33 cellular contexts compared by ENCODE assay signal in genomic region chrX:45859407-45859806, GRCh38.
"Had no signal": no experiment of that assay in that cellular context is flagged by ENCODE, and none has a peak within 500 bp of the region (broad histone marks: within the 10 kb centered on the region; RNA-seq: fewer than 3 reads in every experiment).

No MANE protein-coding gene starts in this region.

- ATAC-seq: activated CD4-positive, alpha-beta T cell treated with anti-CD3 and anti-CD28 coated beads for 36 hours; activated CD8-positive, alpha-beta T cell treated with anti-CD3 and anti-CD28 coated beads for 36 hours; activated naive CD8-positive, alpha-beta T cell treated with anti-CD3 and anti-CD28 coated beads, Interleukin-2, amount 50 U/mL, for 24 hours; activated T-cell treated with anti-CD3 and anti-CD28 coated beads, Interleukin-2, amount 50 U/mL, for 4 hours; activated T-helper 17 cell treated with anti-CD3 and anti-CD28 coated beads, Interleukin-2, amount 50 U/mL, for 72 hours; gastroesophageal sphincter; heart right ventricle had no signal

- H3K4me1 ChIP-seq: adrenal gland, breast epithelium, colonic mucosa, esophagus squamous epithelium, gastroesophageal sphincter, heart right ventricle had no signal

- H3K27ac ChIP-seq: adrenal gland, breast epithelium, cardiac muscle cell, colonic mucosa, epithelial cell of prostate, esophagus squamous epithelium, gastroesophageal sphincter, heart right ventricle, hepatocyte had no signal

- H3K4me3 ChIP-seq: adrenal gland, breast epithelium, cardiac muscle cell, colonic mucosa, esophagus squamous epithelium, gastroesophageal sphincter, heart right ventricle, hepatocyte had no signal

- H3K9me3 Mint-ChIP-seq: activated CD4-positive, alpha-beta T cell treated with anti-CD3 and anti-CD28 coated beads, Interleukin-2, amount 10 ng/mL, durations not matched to agents 7 days and 5 days; activated CD8-positive, alpha-beta T cell treated with anti-CD3 and anti-CD28 coated beads for 36 hours; activated naive CD4-positive, alpha-beta T cell treated with anti-CD3 and anti-CD28 coated beads for 36 hours; activated naive CD4-positive, alpha-beta T cell treated with anti-CD3 and anti-CD28 coated beads, Interleukin-2, amount 50 U/mL, for 24 hours; activated naive CD8-positive, alpha-beta T cell treated with anti-CD3 and anti-CD28 coated beads for 36 hours; activated naive CD8-positive, alpha-beta T cell treated with anti-CD3 and anti-CD28 coated beads, Interleukin-2, amount 50 U/mL, for 24 hours; activated T-cell treated with anti-CD3 and anti-CD28 coated beads, Interleukin-2, amount 50 U/mL, for 4 hours; activated T-helper 17 cell treated with anti-CD3 and anti-CD28 coated beads, Interleukin-2, amount 50 U/mL, for 72 hours had no signal

- H3K79me2 ChIP-seq: hepatocyte had no signal

- H3K4me2 ChIP-seq: hepatocyte had no signal

- H2AFZ ChIP-seq: hepatocyte had no signal

- H3K36me3 ChIP-seq: adrenal gland, breast epithelium, cardiac muscle cell, colonic mucosa, esophagus squamous epithelium, gastroesophageal sphincter, heart right ventricle had no signal

- H3K36me3 Mint-ChIP-seq: activated naive CD4-positive, alpha-beta T cell treated with anti-CD3 and anti-CD28 coated beads, Interleukin-2, amount 50 U/mL, for 24 hours; activated naive CD8-positive, alpha-beta T cell treated with anti-CD3 and anti-CD28 coated beads for 36 hours; brain had no signal

- DNase-seq: activated CD4-positive, alpha-beta T cell treated with anti-CD3 and anti-CD28 coated beads for 36 hours; activated CD4-positive, alpha-beta T cell treated with anti-CD3 and anti-CD28 coated beads, Interleukin-2, amount 10 ng/mL, durations not matched to agents 7 days and 5 days; activated CD4-positive, alpha-beta T cell treated with anti-CD3 and anti-CD28 coated beads, Interleukin-2, amount 50 U/mL, for 4 hours; activated CD4-positive, CD25-positive, alpha-beta regulatory T cell; activated CD4-positive, CD25-positive, alpha-beta regulatory T cell treated with anti-CD3 and anti-CD28 coated beads, Interleukin-2, amount 50 U/mL, for 72 hours; activated CD8-positive, alpha-beta memory T cell treated with anti-CD3 and anti-CD28 coated beads for 24 hours; activated CD8-positive, alpha-beta T cell treated with anti-CD3 and anti-CD28 coated beads for 36 hours; activated effector memory CD4-positive, alpha-beta T cell treated with Interleukin-2 at 50 U/mL for 16 hours; activated gamma-delta T cell treated with Interleukin-2 at 50 U/mL for 16 hours; activated naive CD4-positive, alpha-beta T cell treated with anti-CD3 and anti-CD28 coated beads for 36 hours; activated naive CD8-positive, alpha-beta T cell treated with anti-CD3 and anti-CD28 coated beads for 36 hours; activated naive CD8-positive, alpha-beta T cell treated with anti-CD3 and anti-CD28 coated beads, Interleukin-2, amount 50 U/mL, for 24 hours; activated T-cell treated with anti-CD3 and anti-CD28 coated beads, Interleukin-2, amount 50 U/mL, for 4 hours; adrenal gland; amygdala; aorta; central memory CD4-positive, alpha-beta T cell; cerebellar nuclear complex; colonic mucosa; effector CD8-positive, alpha-beta T cell; esophagus squamous epithelium; foreskin melanocyte; heart right ventricle; T-helper 2 cell had no signal

- H3K9me3 ChIP-seq: adrenal gland, breast epithelium, colonic mucosa, esophagus squamous epithelium, gastroesophageal sphincter, heart right ventricle had no signal

- FAIRE-seq: endometrium had no signal

- H3K27me3 ChIP-seq: cardiac muscle cell, colonic mucosa, esophagus squamous epithelium, gastroesophageal sphincter, hepatocyte had no signal

- H3K4me3 Mint-ChIP-seq: activated CD4-positive, alpha-beta T cell treated with anti-CD3 and anti-CD28 coated beads for 36 hours; activated CD4-positive, alpha-beta T cell treated with anti-CD3 and anti-CD28 coated beads, Interleukin-2, amount 10 ng/mL, durations not matched to agents 7 days and 5 days; activated CD8-positive, alpha-beta T cell treated with anti-CD3 and anti-CD28 coated beads for 36 hours; activated naive CD4-positive, alpha-beta T cell treated with anti-CD3 and anti-CD28 coated beads for 36 hours; activated naive CD4-positive, alpha-beta T cell treated with anti-CD3 and anti-CD28 coated beads, Interleukin-2, amount 50 U/mL, for 24 hours; activated naive CD8-positive, alpha-beta T cell treated with anti-CD3 and anti-CD28 coated beads for 36 hours; activated naive CD8-positive, alpha-beta T cell treated with anti-CD3 and anti-CD28 coated beads, Interleukin-2, amount 50 U/mL, for 24 hours; activated T-cell treated with anti-CD3 and anti-CD28 coated beads, Interleukin-2, amount 50 U/mL, for 4 hours; activated T-helper 17 cell treated with anti-CD3 and anti-CD28 coated beads, Interleukin-2, amount 50 U/mL, for 72 hours; brain had no signal

- H3K4me1 Mint-ChIP-seq: brain had no signal

- H3K27me3 Mint-ChIP-seq: activated CD4-positive, alpha-beta T cell treated with anti-CD3 and anti-CD28 coated beads for 36 hours; activated CD4-positive, alpha-beta T cell treated with anti-CD3 and anti-CD28 coated beads, Interleukin-2, amount 10 ng/mL, durations not matched to agents 7 days and 5 days; activated CD8-positive, alpha-beta T cell treated with anti-CD3 and anti-CD28 coated beads for 36 hours; activated naive CD4-positive, alpha-beta T cell treated with anti-CD3 and anti-CD28 coated beads, Interleukin-2, amount 50 U/mL, for 24 hours; activated naive CD8-positive, alpha-beta T cell treated with anti-CD3 and anti-CD28 coated beads, Interleukin-2, amount 50 U/mL, for 24 hours; activated T-helper 17 cell treated with anti-CD3 and anti-CD28 coated beads, Interleukin-2, amount 50 U/mL, for 72 hours; brain had no signal

- H3K27ac Mint-ChIP-seq: activated CD4-positive, alpha-beta T cell treated with anti-CD3 and anti-CD28 coated beads for 36 hours; activated CD4-positive, alpha-beta T cell treated with anti-CD3 and anti-CD28 coated beads, Interleukin-2, amount 10 ng/mL, durations not matched to agents 7 days and 5 days; activated CD8-positive, alpha-beta T cell treated with anti-CD3 and anti-CD28 coated beads for 36 hours; activated naive CD4-positive, alpha-beta T cell treated with anti-CD3 and anti-CD28 coated beads for 36 hours; activated naive CD4-positive, alpha-beta T cell treated with anti-CD3 and anti-CD28 coated beads, Interleukin-2, amount 50 U/mL, for 24 hours; activated naive CD8-positive, alpha-beta T cell treated with anti-CD3 and anti-CD28 coated beads for 36 hours; activated naive CD8-positive, alpha-beta T cell treated with anti-CD3 and anti-CD28 coated beads, Interleukin-2, amount 50 U/mL, for 24 hours; activated T-helper 17 cell treated with anti-CD3 and anti-CD28 coated beads, Interleukin-2, amount 50 U/mL, for 72 hours; brain had no signal
